Comparison of ENCODE assay signal across 23 cellular contexts in the genomic region with DNA sequence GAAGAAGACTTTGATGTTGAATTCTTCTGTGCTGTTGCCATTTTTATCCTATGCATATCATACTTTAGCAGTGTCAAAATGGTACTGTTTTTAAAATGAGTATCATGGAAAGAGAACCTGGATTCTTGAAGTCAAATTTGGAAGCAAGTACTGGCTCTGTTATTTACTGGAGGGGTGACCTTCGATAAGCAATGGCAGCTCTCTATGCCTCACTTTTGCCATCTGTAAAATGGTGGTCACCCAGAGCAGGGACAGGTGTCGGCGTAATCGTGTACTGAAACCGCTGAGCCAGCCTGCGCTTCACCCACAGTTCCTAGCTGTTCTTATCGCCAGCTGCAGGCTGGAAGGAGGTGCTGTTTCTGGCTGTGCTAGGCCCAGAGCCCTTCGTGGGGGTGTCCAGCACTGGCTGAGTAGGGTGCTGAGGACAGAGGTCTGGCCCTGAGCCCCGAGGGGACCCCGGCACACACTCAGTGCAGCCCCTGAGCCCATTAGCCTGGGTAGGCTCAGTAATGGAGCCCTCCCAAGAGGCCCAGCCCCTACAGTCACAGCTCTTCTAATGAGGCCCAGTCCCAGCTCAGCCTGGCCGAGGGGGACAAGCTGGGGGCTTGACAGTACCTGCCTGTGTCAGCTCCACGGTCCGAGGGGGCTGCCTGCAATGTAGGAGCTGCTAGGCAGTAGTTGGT.
"Had no signal": no experiment of that assay in that cellular context is flagged by ENCODE, and none has a peak within 500 bp of the region (broad histone marks: within the 10 kb centered on the region; RNA-seq: fewer than 3 reads in every experiment).

No MANE protein-coding gene starts in this region.

- H3K36me3 Mint-ChIP-seq: activated naive CD4-positive, alpha-beta T cell treated with anti-CD3 and anti-CD28 coated beads, Interleukin-2, amount 10 ng/mL, durations not matched to agents 7 days and 5 days; activated naive CD8-positive, alpha-beta T cell treated with anti-CD3 and anti-CD28 coated beads for 36 hours had no signal

- H3K27ac ChIP-seq: breast epithelium, Peyer's patch had no signal

- H3K4me1 Mint-ChIP-seq: activated naive CD4-positive, alpha-beta T cell treated with anti-CD3 and anti-CD28 coated beads, Interleukin-2, amount 10 ng/mL, durations not matched to agents 7 days and 5 days had no signal

- H3K4me1 ChIP-seq: breast epithelium had no signal

- H3K27me3 ChIP-seq: Peyer's patch had no signal

- H3K9me3 Mint-ChIP-seq: activated naive CD4-positive, alpha-beta T cell treated with anti-CD3 and anti-CD28 coated beads, Interleukin-2, amount 10 ng/mL, durations not matched to agents 7 days and 5 days; activated naive CD8-positive, alpha-beta T cell treated with anti-CD3 and anti-CD28 coated beads for 36 hours; activated T-cell treated with anti-CD3 and anti-CD28 coated beads, Interleukin-2, amount 50 U/mL, for 72 hours; activated T-helper 2 cell treated with anti-CD3 and anti-CD28 coated beads, Interferon-gamma antibody, Interleukin-2, Interleukin-4, amounts not matched to agents 10 μg/mL and 5 μg/mL and 100 μg/mL, durations not matched to agents 14 hours and 24 hours and 36 hours; T-helper 1 cell treated with Interleukin-12 subunit alpha and Interleukin-12 subunit beta and Interleukin-4 antibody, amounts not matched to agents 30 μg/mL and 1 μg/mL, for 36 hours had no signal

- DNase-seq: activated CD4-positive, alpha-beta T cell treated with anti-CD3 and anti-CD28 coated beads for 48 hours; activated CD4-positive, alpha-beta T cell treated with anti-CD3 and anti-CD28 coated beads, Interleukin-2, amount 50 U/mL, for 4 hours; activated CD4-positive, CD25-positive, alpha-beta regulatory T cell treated with anti-CD3 and anti-CD28 coated beads, Interleukin-2, amount 50 U/mL, for 72 hours; activated CD8-positive, alpha-beta memory T cell treated with anti-CD3 and anti-CD28 coated beads for 24 hours; activated gamma-delta T cell treated with Interleukin-2 at 50 U/mL for 16 hours; activated naive CD4-positive, alpha-beta T cell treated with anti-CD3 and anti-CD28 coated beads, Interleukin-2, amount 10 ng/mL, durations not matched to agents 7 days and 5 days; activated naive CD8-positive, alpha-beta T cell treated with anti-CD3 and anti-CD28 coated beads for 36 hours; activated T-cell treated with anti-CD3 and anti-CD28 coated beads for 4 hours; activated T-cell treated with anti-CD3 and anti-CD28 coated beads, Interleukin-2, amount 50 U/mL, for 72 hours; central memory CD4-positive, alpha-beta T cell; KBM-7; MV-4-11; NCI-H1092 treated with DMSO at 0.1 percent for 48 hours; NCI-H1417 treated with DMSO at 0.1 percent for 48 hours; NCI-H1694 treated with DMSO at 0.1 percent for 48 hours; NCI-H2029 treated with DMSO at 0.1 percent for 48 hours; NCI-H510A treated with DMSO at 0.1 percent for 48 hours; NCI-H69; Peyer's patch; SHP77 treated with DMSO at 0.1 percent for 48 hours had no signal

- H3K27ac Mint-ChIP-seq: activated naive CD4-positive, alpha-beta T cell treated with anti-CD3 and anti-CD28 coated beads, Interleukin-2, amount 10 ng/mL, durations not matched to agents 7 days and 5 days; activated naive CD8-positive, alpha-beta T cell treated with anti-CD3 and anti-CD28 coated beads for 36 hours; activated T-cell treated with anti-CD3 and anti-CD28 coated beads, Interleukin-2, amount 50 U/mL, for 72 hours; activated T-helper 2 cell treated with anti-CD3 and anti-CD28 coated beads, Interferon-gamma antibody, Interleukin-2, Interleukin-4, amounts not matched to agents 10 μg/mL and 5 μg/mL and 100 μg/mL, durations not matched to agents 14 hours and 24 hours and 36 hours; T-helper 1 cell treated with Interleukin-12 subunit alpha and Interleukin-12 subunit beta and Interleukin-4 antibody, amounts not matched to agents 30 μg/mL and 1 μg/mL, for 36 hours had no signal

- H3K4me3 ChIP-seq: breast epithelium, Peyer's patch had no signal

- H3K9me3 ChIP-seq: Peyer's patch had no signal

- ATAC-seq: activated T-cell treated with anti-CD3 and anti-CD28 coated beads, Interleukin-2, amount 50 U/mL, for 72 hours had no signal

- H3K36me3 ChIP-seq: breast epithelium, Peyer's patch had no signal

- H3K4me3 Mint-ChIP-seq: activated naive CD4-positive, alpha-beta T cell treated with anti-CD3 and anti-CD28 coated beads, Interleukin-2, amount 10 ng/mL, durations not matched to agents 7 days and 5 days; activated naive CD8-positive, alpha-beta T cell treated with anti-CD3 and anti-CD28 coated beads for 36 hours; activated T-cell treated with anti-CD3 and anti-CD28 coated beads, Interleukin-2, amount 50 U/mL, for 72 hours; T-helper 1 cell treated with Interleukin-12 subunit alpha and Interleukin-12 subunit beta and Interleukin-4 antibody, amounts not matched to agents 30 μg/mL and 1 μg/mL, for 36 hours had no signal
